ENCODE assay signal across 11 cellular contexts in the genomic region with DNA sequence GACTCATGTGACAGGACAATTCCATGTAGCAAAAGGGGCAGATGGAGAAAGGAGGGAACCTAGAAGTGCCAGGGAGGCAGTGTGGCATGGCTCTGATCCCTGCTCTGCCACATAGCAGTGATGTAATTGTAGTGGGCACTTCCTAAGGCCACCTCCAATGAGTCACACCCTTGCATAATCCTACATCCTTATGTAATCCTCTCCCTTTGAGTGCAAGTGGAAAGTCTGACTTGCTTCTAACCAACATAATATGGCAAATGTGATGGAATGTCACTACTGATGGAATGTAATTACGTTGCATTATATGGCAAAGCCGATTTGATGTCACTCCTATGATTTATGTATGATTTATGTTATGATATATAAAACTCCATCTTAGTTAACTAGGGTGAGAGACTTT.
DNase-seq lines count a peak whose midpoint lies in the region; ATAC-seq, FAIRE-seq and TF ChIP-seq lines count a peak whose summit lies in the region.
"Had no signal": no experiment of that assay in that cellular context is flagged by ENCODE, and none has a peak within 500 bp of the region (broad histone marks: within the 10 kb centered on the region; RNA-seq: fewer than 3 reads in every experiment).

No MANE protein-coding gene starts in this region.

- H3K27me3 ChIP-seq in endothelial cell of umbilical vein (ENCODE audit: control insufficient read depth in 2 of 2, insufficient read depth in 2 of 2, low read length in 2 of 2) (no peaks in the 10 kb centered on the region), thyroid gland (no peaks in the 10 kb centered on the region)

- TF ChIP-seq POLR2A in endothelial cell of umbilical vein (IDR thresholded peaks at IDR 0.05; ENCODE audit: low read depth, low read length) (no peak), thyroid gland (IDR thresholded peaks at IDR 0.05) (no peak)

- 64 to 92% methylated on average over 2 of the region's 2 CpGs for WGBS in thyroid gland, 2 donors

- DNase-seq in GM03348 (ENCODE audit: low spot score) = peak; percentile 37
- peak; percentile 93 to 96 for DNase-seq in NOMO-1 (lab: John Stamatoyannopoulos, UW; ENCODE audit: unreplicated experiment in 2 of 2)
- peak; percentile 3 for DNase-seq in endothelial cell of umbilical vein (ENCODE audit: low read depth, low spot score)
- no peak for DNase-seq in omental fat pad (ENCODE audit: low spot score)
- DNase-seq in thyroid gland = no peak
- no peak for DNase-seq in SHP77 (lab: John Stamatoyannopoulos, UW)
- no peak for DNase-seq in retina
- DNase-seq: GOT3, NCI-H1436 treated with DMSO at 0.1 percent for 48 hours had no signal

- ATAC-seq in omental fat pad (ENCODE audit: low FRiP score) (peak; percentile 62), HG03457 (IDR thresholded peaks at IDR 0.05; ENCODE audit: unreplicated experiment) (no peak)

- TF ChIP-seq CTCF in endothelial cell of umbilical vein (IDR thresholded peaks at IDR 0.05; ENCODE audit: extremely low read depth in 1 of 2, insufficient read depth in 1 of 2, low read depth in 1 of 2, low read length in 2 of 2) (no peak), omental fat pad (IDR thresholded peaks at IDR 0.05) (no peak), thyroid gland (IDR thresholded peaks at IDR 0.05) (no peak)

- BruUV-seq in endothelial cell of umbilical vein (replicated peaks; lab: Mats Ljungman, UMichigan) = no TSS peak

- H3K4me1 ChIP-seq in endothelial cell of umbilical vein (ENCODE audit: control insufficient read depth, extremely low read depth, insufficient read depth, low read length) = no peaks in the 10 kb centered on the region
- no peaks in the 10 kb centered on the region for H3K4me1 ChIP-seq in thyroid gland

- no peaks in the 10 kb centered on the region for H3K79me2 ChIP-seq in endothelial cell of umbilical vein (ENCODE audit: control insufficient read depth, insufficient read depth, low read length)

- H3K4me3 ChIP-seq in endothelial cell of umbilical vein (replicated peaks in 1 of 3; ENCODE audit: insufficient read depth in 1 of 3, low read depth in 1 of 3, low read length in 3 of 3) (no peak overlapping the region), thyroid gland (replicated peaks in 1 of 3) (no peak overlapping the region)

- H3K36me3 ChIP-seq in endothelial cell of umbilical vein (ENCODE audit: control insufficient read depth in 2 of 2, extremely low read depth in 1 of 2, insufficient read depth in 2 of 2, low read length in 2 of 2) (no peaks in the 10 kb centered on the region), thyroid gland (no peaks in the 10 kb centered on the region)

- POLR2A ChIA-PET in endothelial cell of umbilical vein (lab: Charles Lee) = no interaction called here

- H3K9me1 ChIP-seq in endothelial cell of umbilical vein (replicated peaks; ENCODE audit: control insufficient read depth, extremely low read depth, insufficient read depth, low read length) = no peaks in the 10 kb centered on the region

- CTCF ChIA-PET in endothelial cell of umbilical vein (lab: Charles Lee) = no interaction called here

- H2AFZ ChIP-seq in endothelial cell of umbilical vein (ENCODE audit: low read depth, low read length) = no peak overlapping the region

- H3K9ac ChIP-seq in endothelial cell of umbilical vein (replicated peaks; ENCODE audit: extremely low read depth, insufficient read depth, low read length) = no peak overlapping the region

- no peaks in the 10 kb centered on the region for H3K9me3 ChIP-seq in endothelial cell of umbilical vein (replicated peaks; ENCODE audit: control insufficient read depth, insufficient read depth, low read length)
- no peaks in the 10 kb centered on the region for H3K9me3 ChIP-seq in thyroid gland

- H3K4me2 ChIP-seq in endothelial cell of umbilical vein (ENCODE audit: insufficient read depth, low read length) = no peak overlapping the region

- dilution Hi-C loops in endothelial cell of umbilical vein (cut with MboI; ENCODE audit: extremely low pct_ligation_motif_present, low sequenced_read_pairs) = no loop called here

- intact Hi-C loops in endothelial cell of umbilical vein (cut with micrococcal nuclease) (no loop called here), thyroid gland (cut with DNase I) (no loop called here)

- no peak overlapping the region for H3K27ac ChIP-seq in endothelial cell of umbilical vein (ENCODE audit: insufficient read depth, low read depth, low read length)
- H3K27ac ChIP-seq in thyroid gland = no peak overlapping the region

- H4K20me1 ChIP-seq in endothelial cell of umbilical vein (replicated peaks; ENCODE audit: control insufficient read depth, extremely low read depth, insufficient read depth, low read length) = no peaks in the 10 kb centered on the region

- FAIRE-seq in endothelial cell of umbilical vein (lab: Jason Lieb, UNC) = no peak
- FAIRE-seq: islet of Langerhans had no signal

TF ChIP-seq in endothelial cell of umbilical vein, 7 proteins besides CTCF, POLR2A, EP300 and RAD21:
- TF ChIP-seq FOS (IDR thresholded peaks at IDR 0.05; ENCODE audit: borderline replicate concordance, insufficient read depth, low read length) (no peak), EZH2 (IDR thresholded peaks at IDR 0.05; ENCODE audit: borderline replicate concordance, low read depth, low read length, severe bottlenecking) (no peak), JUN (IDR thresholded peaks at IDR 0.05; ENCODE audit: borderline replicate concordance, insufficient read depth, insufficient read length, low read depth) (no peak), POLR2AphosphoS5 (IDR thresholded peaks at IDR 0.05; ENCODE audit: insufficient read depth, low read depth, low read length) (no peak), MYC (IDR thresholded peaks at IDR 0.05; ENCODE audit: low read depth, low read length) (no peak)
- TF ChIP-seq, protein P1, sequence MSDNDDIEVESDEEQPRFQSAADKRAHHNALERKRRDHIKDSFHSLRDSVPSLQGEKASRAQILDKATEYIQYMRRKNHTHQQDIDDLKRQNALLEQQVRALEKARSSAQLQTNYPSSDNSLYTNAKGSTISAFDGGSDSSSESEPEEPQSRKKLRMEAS (IDR thresholded peaks at IDR 0.05; ENCODE audit: insufficient read depth, insufficient read length) = no peak

Comparison
In these comparisons a context has a peak if more than half of its experiments do, and no peak if none do; other contexts are left out.
1. DNase-seq: peak in GM03348 (single experiment), NOMO-1 (2 of 2) and endothelial cell of umbilical vein (single experiment); none in omental fat pad (single experiment), thyroid gland (0 of 2), SHP77 (0 of 2) and retina (single experiment).